17 cellular contexts compared by ENCODE assay signal in the genomic region with DNA sequence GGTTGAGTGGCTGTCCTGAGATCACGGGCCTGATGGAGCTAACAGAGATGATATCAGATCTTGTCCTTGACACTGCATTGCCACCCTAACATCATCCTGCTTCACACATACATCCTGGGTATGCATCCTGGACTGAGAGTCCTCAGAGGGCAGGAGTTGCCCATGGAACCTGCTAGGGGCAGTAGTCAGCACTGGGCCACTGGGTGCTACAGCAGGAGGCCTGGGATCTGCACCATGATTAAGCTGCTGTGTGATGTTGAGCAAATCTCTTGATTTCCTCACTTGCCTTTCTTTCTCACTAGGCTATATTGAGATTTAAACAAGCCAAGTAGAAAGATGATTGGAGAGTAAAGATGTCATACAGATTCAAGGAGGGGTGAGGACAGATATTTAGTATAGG. TPM values are rescaled to one million over a fixed set of nuclear protein-coding genes. Genes with fewer than 3 reads are reported as not detected.
DNase-seq lines count a peak whose midpoint lies in the region; ATAC-seq, FAIRE-seq and TF ChIP-seq lines count a peak whose summit lies in the region.
"Had no signal": no experiment of that assay in that cellular context is flagged by ENCODE, and none has a peak within 500 bp of the region (broad histone marks: within the 10 kb centered on the region; RNA-seq: fewer than 3 reads in every experiment).

No MANE protein-coding gene starts in this region.

- BruUV-seq in HCT116 (replicated peaks; lab: Mats Ljungman, UMichigan) = no TSS peak

- H3K9me2 ChIP-seq in HCT116 (ENCODE audit: insufficient read depth) = no peaks in the 10 kb centered on the region

- RAD21 ChIA-PET in HCT116 (lab: Charles Lee; ENCODE audit: low non-redundant PET in 1 of 2, low total read pairs in 2 of 2, uncharacterized antibody in 2 of 2, unreplicated experiment in 2 of 2) = interaction anchor here in 1 of 2 experiments (1.2 kb wide), 1 partner anchor 99 kb away, joined by 3 read pairs; no protein-coding TSS in a partner anchor

- H2AFZ ChIP-seq in HCT116 (ENCODE audit: low read depth, low read length, poor library complexity, severe bottlenecking) (no peak overlapping the region), keratinocyte (ENCODE audit: control insufficient read depth, low read length) (no peak overlapping the region)

- H3K4me3 ChIP-seq in BE2C (ENCODE audit: low read depth, low read length) (no peak overlapping the region), HCT116 (replicated peaks in 1 of 2; ENCODE audit: low read depth in 1 of 2, low read length in 2 of 2) (no peak overlapping the region), keratinocyte (ENCODE audit: control insufficient read depth in 2 of 3, extremely low read depth in 1 of 3, insufficient read depth in 2 of 3, low read depth in 1 of 3, low read length in 3 of 3) (no peak overlapping the region)
- H3K4me3 ChIP-seq: adrenal gland, GM12878 had no signal

- H3K27me3 ChIP-seq in BE2C (peaks cover 5% of the 10 kb centered on the region; the same call in 1 of the 2 replicates), HCT116 (ENCODE audit: insufficient read depth, low read length) (no peaks in the 10 kb centered on the region), keratinocyte (ENCODE audit: control insufficient read depth, extremely low read depth, insufficient read depth, low read length) (no peaks in the 10 kb centered on the region)
- H3K27me3 ChIP-seq: adrenal gland had no signal

- POLR2A ChIA-PET in HCT116 (lab: Charles Lee) = interaction anchor here (0.6 kb wide), 1 partner anchor 79 kb away, joined by 3 read pairs; a partner anchor contains a TSS

- H3K4me1 ChIP-seq in BE2C = no peaks in the 10 kb centered on the region
- H3K4me1 ChIP-seq in HCT116 (ENCODE audit: control insufficient read depth in 1 of 2, insufficient read depth in 2 of 2, low read length in 2 of 2) = peaks cover 5 to 21% of the 10 kb centered on the region in 2 experiments; a peak in 3 of 4 replicates
- H3K4me1 ChIP-seq in keratinocyte (ENCODE audit: control insufficient read depth, extremely low read depth, insufficient read depth, low read length) = no peaks in the 10 kb centered on the region
- H3K4me1 ChIP-seq: adrenal gland had no signal

- H3K4me2 ChIP-seq in HCT116 (ENCODE audit: low read length) = no peak overlapping the region
- H3K4me2 ChIP-seq in keratinocyte (ENCODE audit: control insufficient read depth, extremely low read depth, insufficient read depth, low read depth, low read length) = no peak overlapping the region

- ATAC-seq in HCT116 = peak; percentile 58
- ATAC-seq: GM12878 had no signal

- H3K9ac ChIP-seq in HCT116 (ENCODE audit: low read length) = no peak overlapping the region
- no peak overlapping the region for H3K9ac ChIP-seq in keratinocyte (ENCODE audit: control insufficient read depth, extremely low read depth, insufficient read depth, low read length)

- TF ChIP-seq POLR2A in HCT116 (IDR thresholded peaks at IDR 0.05; ENCODE audit: borderline replicate concordance, extremely low read depth, insufficient read depth, insufficient read length) = no peak

- no peaks in the 10 kb centered on the region for H3K9me1 ChIP-seq in keratinocyte (ENCODE audit: control insufficient read depth, extremely low read depth, insufficient read depth, low read length)

- no peak for DNase-seq in BE2C
- no peak for DNase-seq in HCT116 (ENCODE audit: low read depth, low spot score)
- no peak for DNase-seq in keratinocyte (ENCODE audit: low read depth, low spot score)
- DNase-seq in activated CD4-positive, CD25-positive, alpha-beta regulatory T cell (lab: John Stamatoyannopoulos, UW) = no peak
- DNase-seq in cortex of kidney (lab: John Stamatoyannopoulos, UW) = no peak
- no peak for DNase-seq in stimulated activated CD4-positive, alpha-beta T cell treated with anti-CD3 and anti-CD28 coated beads, Interleukin-4, amount 100 ng/mL, for 1 hour
- DNase-seq in GF-D8 (lab: John Stamatoyannopoulos, UW) = no peak
- DNase-seq: adrenal gland, erythroblast, IMR-90, islet precursor cell, NCI-H1105 treated with DMSO at 0.1 percent for 48 hours, NCI-H2171 treated with DMSO at 0.1 percent for 48 hours had no signal

- H3K27ac ChIP-seq in HCT116 (ENCODE audit: low read depth, low read length) (no peak overlapping the region), VCaP (no peak overlapping the region), keratinocyte (ENCODE audit: control insufficient read depth, insufficient read depth, low read length) (no peak overlapping the region)
- H3K27ac ChIP-seq: adrenal gland had no signal

- intact Hi-C loops in HCT116 (cut with micrococcal nuclease) = no loop called here

- no peaks in the 10 kb centered on the region for H3K9me3 ChIP-seq in BE2C
- H3K9me3 ChIP-seq in HCT116 (ENCODE audit: control insufficient read depth in 1 of 2, insufficient read depth in 1 of 2, low read depth in 1 of 2, low read length in 2 of 2) = no peaks in the 10 kb centered on the region
- no peaks in the 10 kb centered on the region for H3K9me3 ChIP-seq in keratinocyte (ENCODE audit: control insufficient read depth, low read depth, low read length)
- H3K9me3 ChIP-seq: adrenal gland had no signal

- H4K20me1 ChIP-seq in HCT116 (ENCODE audit: insufficient read depth) (no peaks in the 10 kb centered on the region), keratinocyte (ENCODE audit: control insufficient read depth, extremely low read depth, insufficient read depth, low read length) (no peaks in the 10 kb centered on the region)

- CTCF ChIA-PET in HCT116 (lab: Charles Lee) = interaction anchor here (0.6 to 4.2 kb wide), 6 partner anchors 21 to 832 kb away, joined by 3 to 25 read pairs (median 5); no protein-coding TSS in a partner anchor

- no peaks in the 10 kb centered on the region for H3K36me3 ChIP-seq in BE2C
- H3K36me3 ChIP-seq in HCT116 (ENCODE audit: control insufficient read depth in 1 of 2, insufficient read depth in 2 of 2, low read length in 2 of 2) = no peaks in the 10 kb centered on the region
- H3K36me3 ChIP-seq in keratinocyte (ENCODE audit: control insufficient read depth in 2 of 2, extremely low read depth in 1 of 2, insufficient read depth in 2 of 2, low read length in 2 of 2) = no peaks in the 10 kb centered on the region
- H3K36me3 ChIP-seq: adrenal gland had no signal

- peak; percentile 42; the same call in 1 of the 2 replicates for TF ChIP-seq RAD21 in HCT116 (IDR thresholded peaks at IDR 0.05; ENCODE audit: low read depth)

- FAIRE-seq in keratinocyte (lab: Jason Lieb, UNC) = no peak
- FAIRE-seq: colon, GM12878, H54 had no signal

- TF ChIP-seq CTCF in BE2C (IDR thresholded peaks at IDR 0.05; ENCODE audit: low read depth, low read length) = peak; percentile 33
- peak; percentile 22 to 52 (median 40); a peak in 4 of 6 replicates for TF ChIP-seq CTCF in HCT116 (IDR thresholded peaks at IDR 0.05 in 2 of 3, conservative IDR thresholded peaks at IDR 0.05 in 1 of 3; ENCODE audit: borderline replicate concordance in 1 of 3, insufficient read depth in 1 of 3, low read depth in 2 of 3, low read length in 2 of 3)
- TF ChIP-seq CTCF in VCaP (conservative IDR thresholded peaks at IDR 0.05) = peak; percentile 20; the same call in 1 of the 2 replicates
- TF ChIP-seq CTCF in keratinocyte (optimal IDR thresholded peaks at IDR 0.05 in 1 of 3, IDR thresholded peaks at IDR 0.05 in 1 of 3, conservative IDR thresholded peaks at IDR 0.05 in 1 of 3; ENCODE audit: extremely low read depth in 1 of 3, insufficient read depth in 2 of 3, low read length in 3 of 3) = peak in 2 of 3 experiments; percentile 26 to 34

- H3K79me2 ChIP-seq in HCT116 (ENCODE audit: insufficient read depth, low read length) = no peaks in the 10 kb centered on the region
- H3K79me2 ChIP-seq in keratinocyte (ENCODE audit: control insufficient read depth, insufficient read depth, low read length) = no peaks in the 10 kb centered on the region

- dilution Hi-C loops in keratinocyte (cut with MboI; ENCODE audit: extremely low pct_ligation_motif_present, low sequenced_read_pairs) = loop anchor here (5.0 kb wide), 1 partner anchor 97 kb away; no protein-coding TSS in a partner anchor

TF ChIP-seq in HCT116, 20 proteins besides CTCF, POLR2A, EP300 and RAD21 (continues in another document):
- TF ChIP-seq CBX3 (IDR thresholded peaks at IDR 0.05; ENCODE audit: low read depth) (no peak), ZFX (IDR thresholded peaks at IDR 0.05) (no peak), ZNF274 (IDR thresholded peaks at IDR 0.05; ENCODE audit: low read depth, low read length) (no peak), CEBPB (IDR thresholded peaks at IDR 0.05; ENCODE audit: low read depth) (no peak), FOSL1 (IDR thresholded peaks at IDR 0.05; ENCODE audit: low read depth) (no peak), YY1 (IDR thresholded peaks at IDR 0.05; ENCODE audit: extremely low read depth, insufficient replicate concordance, low read depth, low read length) (no peak), EZH2phosphoT487 (IDR thresholded peaks at IDR 0.05; ENCODE audit: borderline replicate concordance) (no peak), TCF7L2 (IDR thresholded peaks at IDR 0.05; ENCODE audit: borderline replicate concordance, extremely low read depth, insufficient read depth, insufficient read length) (no peak), EZH2 (IDR thresholded peaks at IDR 0.05) (no peak), SP1 (IDR thresholded peaks at IDR 0.05; ENCODE audit: low read depth) (no peak)

RNA-seq across cellular contexts. Expression of a gene that starts 22.1 kb away (rescaled TPM):
- polyA plus RNA-seq in BE2C (2012; ENCODE audit: insufficient read depth, insufficient read length, low read depth) = 173 TPM
- total RNA-seq in HCT116 (2021; ENCODE audit: unreplicated experiment) = 809 TPM
- 589 and 640 TPM in 2 replicates for polyA plus RNA-seq in HCT116 (2012)
- 323 to 422 TPM (median 378 TPM) in 3 replicates for polyA plus RNA-seq in keratinocyte
- 491 TPM for polyA plus RNA-seq in keratinocyte (2011; ENCODE audit: low read depth)
- polyA plus RNA-seq in keratinocyte (2011; cell fraction: cytosol; rRNA removed) = 436 and 450 TPM in 2 replicates
- 235 and 262 TPM in 2 replicates for polyA plus RNA-seq in keratinocyte (2011; cell fraction: nucleus; rRNA removed)
- 323 and 351 TPM in 2 replicates for polyA plus RNA-seq in keratinocyte (2012; ENCODE audit: low replicate concordance)
- polyA minus RNA-seq in keratinocyte = 427 to 700 TPM (median 612 TPM) in 3 replicates
- 447 TPM for polyA minus RNA-seq in keratinocyte (2011; cell fraction: cytosol; rRNA and poly(A)+ RNA removed)
- 142 and 249 TPM in 2 replicates for polyA minus RNA-seq in keratinocyte (2011; cell fraction: nucleus; rRNA and poly(A)+ RNA removed)

RNA-seq across cellular contexts. Expression of a gene that starts 35.2 kb away (rescaled TPM):
- polyA plus RNA-seq in BE2C (2012; ENCODE audit: insufficient read depth, insufficient read length, low read depth) = 3.5 TPM
- total RNA-seq in HCT116 (2021; ENCODE audit: unreplicated experiment) = 1,229 TPM
- 1,596 and 1,648 TPM in 2 replicates for polyA plus RNA-seq in HCT116 (2012)
- 75.1 to 423 TPM (median 182 TPM) in 3 replicates for polyA plus RNA-seq in keratinocyte
- polyA plus RNA-seq in keratinocyte (2011; ENCODE audit: low read depth) = 53.0 TPM
- polyA plus RNA-seq in keratinocyte (2011; cell fraction: cytosol; rRNA removed) = 119 and 164 TPM in 2 replicates
- 90.3 and 92.6 TPM in 2 replicates for polyA plus RNA-seq in keratinocyte (2011; cell fraction: nucleus; rRNA removed)
- 75.5 and 388 TPM in 2 replicates for polyA plus RNA-seq in keratinocyte (2012; ENCODE audit: low replicate concordance)
- 62.1 to 507 TPM (median 158 TPM) in 3 replicates for polyA minus RNA-seq in keratinocyte
- 123 TPM for polyA minus RNA-seq in keratinocyte (2011; cell fraction: cytosol; rRNA and poly(A)+ RNA removed)
- polyA minus RNA-seq in keratinocyte (2011; cell fraction: nucleus; rRNA and poly(A)+ RNA removed) = 29.4 and 32.0 TPM in 2 replicates
